Comparison of ENCODE assay signal across 8 cellular contexts in genomic region chr11:107928767-107929507, GRCh38. TPM values are rescaled to one million over a fixed set of nuclear protein-coding genes. Genes with fewer than 3 reads are reported as not detected.
DNase-seq lines count a peak whose midpoint lies in the region; ATAC-seq and TF ChIP-seq lines count a peak whose summit lies in the region.

No MANE protein-coding gene starts in this region.

- DNase-seq in BE2C (peak; percentile 64), PC-3 (no peak), midbrain (lab: John Stamatoyannopoulos, UW) (peak; percentile 6)

- H3K9me3 ChIP-seq in BE2C = no peaks in the 10 kb centered on the region
- no peaks in the 10 kb centered on the region for H3K9me3 ChIP-seq in PC-3 (ENCODE audit: low read length)

- H3K27ac Mint-ChIP-seq in dendritic cell treated with granulocyte-macrophage colony-stimulating factor and Interleukin-4, amounts not matched to agents 40 ng/mL and 50 ng/mL, for 4 days = peak overlapping the region; percentile 99

- H3K9me2 ChIP-seq in PC-3 (replicated peaks; ENCODE audit: low read length) = no peaks in the 10 kb centered on the region

- BruUV-seq in PC-3 (replicated peaks; lab: Mats Ljungman, UMichigan) = no TSS peak

- H3K4me3 ChIP-seq in BE2C (ENCODE audit: low read depth, low read length) (peak overlapping the region; percentile 99), PC-3 (ENCODE audit: low read length) (no peak overlapping the region), urinary bladder (ENCODE audit: low read depth, low read length) (peak overlapping the region; percentile 30)

- H3K4me1 Mint-ChIP-seq in dendritic cell treated with granulocyte-macrophage colony-stimulating factor and Interleukin-4, amounts not matched to agents 40 ng/mL and 50 ng/mL, for 4 days (ENCODE audit: low read depth) = peaks cover 30% of the 10 kb centered on the region

- POLR2A ChIA-PET in PC-3 (lab: Charles Lee; ENCODE audit: unreplicated experiment) = no interaction called here

- intact Hi-C loops in PC-3 (cut with micrococcal nuclease) = no loop called here
- intact Hi-C loops in dendritic cell treated with granulocyte-macrophage colony-stimulating factor and Interleukin-4, amounts not matched to agents 40 ng/mL and 50 ng/mL, for 4 days (cut with micrococcal nuclease) = loop anchor here (1.0 to 10.0 kb wide), 6 partner anchors 28 to 736 kb away; partner anchors contain the start of genes ACAT1, ATM, DDX10 and NPAT

- H2AFZ ChIP-seq in PC-3 (ENCODE audit: low read length) = no peak overlapping the region

- peaks cover 40% of the 10 kb centered on the region for H3K36me3 Mint-ChIP-seq in dendritic cell treated with granulocyte-macrophage colony-stimulating factor and Interleukin-4, amounts not matched to agents 40 ng/mL and 50 ng/mL, for 4 days (ENCODE audit: low read depth)

- H3K27me3 ChIP-seq in BE2C = no peaks in the 10 kb centered on the region
- peaks cover 23% of the 10 kb centered on the region for H3K27me3 ChIP-seq in PC-3 (ENCODE audit: low read length)

- H3K27ac ChIP-seq in PC-3 (ENCODE audit: low read length) (no peak overlapping the region), urinary bladder (ENCODE audit: low read depth) (no peak overlapping the region)

- ATAC-seq in GM18907 (IDR thresholded peaks at IDR 0.05; ENCODE audit: unreplicated experiment) (peak; percentile 26), HG03280 (IDR thresholded peaks at IDR 0.05; ENCODE audit: unreplicated experiment) (peak; percentile 1), PC-3 (no peak), HG03521 (IDR thresholded peaks at IDR 0.05; ENCODE audit: unreplicated experiment) (no peak)

- WGBS in urinary bladder = 1% methylated on average over 41 of the region's 41 CpGs

- H4K20me1 ChIP-seq in PC-3 (ENCODE audit: low read length) = no peaks in the 10 kb centered on the region

- CTCF ChIA-PET in PC-3 (lab: Charles Lee) = no interaction called here

- H3K4me1 ChIP-seq in BE2C = no peaks in the 10 kb centered on the region; the same call in 1 of the 2 replicates
- H3K4me1 ChIP-seq in PC-3 (ENCODE audit: insufficient read depth, low read length) = peaks cover 17% of the 10 kb centered on the region
- no peaks in the 10 kb centered on the region for H3K4me1 ChIP-seq in urinary bladder (ENCODE audit: insufficient read depth)

- H3K4me2 ChIP-seq in PC-3 (ENCODE audit: low read length) = peak overlapping the region; percentile 36; the same call in 1 of the 2 replicates

- H3K79me2 ChIP-seq in PC-3 (ENCODE audit: low read length) = no peaks in the 10 kb centered on the region

- peaks cover 3% of the 10 kb centered on the region for H3K9me3 Mint-ChIP-seq in dendritic cell treated with granulocyte-macrophage colony-stimulating factor and Interleukin-4, amounts not matched to agents 40 ng/mL and 50 ng/mL, for 4 days

- TF ChIP-seq CTCF in BE2C (IDR thresholded peaks at IDR 0.05; ENCODE audit: low read depth, low read length) (no peak), PC-3 (conservative IDR thresholded peaks at IDR 0.05; ENCODE audit: low read depth, low read length) (no peak)

- H3K4me3 Mint-ChIP-seq in dendritic cell treated with granulocyte-macrophage colony-stimulating factor and Interleukin-4, amounts not matched to agents 40 ng/mL and 50 ng/mL, for 4 days = peak overlapping the region; percentile 96

- no peaks in the 10 kb centered on the region; the same call in 1 of the 2 replicates for H3K36me3 ChIP-seq in BE2C
- no peaks in the 10 kb centered on the region for H3K36me3 ChIP-seq in PC-3 (ENCODE audit: low read depth, low read length)
- H3K36me3 ChIP-seq in urinary bladder (ENCODE audit: insufficient read depth) = no peaks in the 10 kb centered on the region

- H3F3A ChIP-seq in PC-3 (ENCODE audit: low read length, unreplicated experiment) = peaks cover 6% of the 10 kb centered on the region

- H3K9ac ChIP-seq in PC-3 (ENCODE audit: low read length) = no peak overlapping the region

- H3K27me3 Mint-ChIP-seq in dendritic cell treated with granulocyte-macrophage colony-stimulating factor and Interleukin-4, amounts not matched to agents 40 ng/mL and 50 ng/mL, for 4 days = peaks cover 4% of the 10 kb centered on the region

RNA-seq across cellular contexts. Expression of gene RAB39A, which starts 0.7 kb away (rescaled TPM):
- polyA plus RNA-seq in BE2C (2012; ENCODE audit: insufficient read depth, insufficient read length, low read depth) = 15.5 TPM
- total RNA-seq in PC-3 (2014; rRNA removed) (not detected in 2 replicates), urinary bladder (4.0 TPM)
- polyA plus RNA-seq in urinary bladder = 0.27 TPM

Comparison
In these comparisons a context has a peak if more than half of its experiments do, and no peak if none do; other contexts are left out.
1. ATAC-seq: peak in GM18907 (single experiment) and HG03280 (single experiment); none in PC-3 (single experiment) and HG03521 (single experiment).